Comparison of ENCODE assay signal across 9 cellular contexts in genomic region chr2:191618046-191618788, GRCh38. TPM values are rescaled to one million over a fixed set of nuclear protein-coding genes. Genes with fewer than 3 reads are reported as not detected.
DNase-seq lines count a peak whose midpoint lies in the region; ATAC-seq, FAIRE-seq and TF ChIP-seq lines count a peak whose summit lies in the region.
"Had no signal": no experiment of that assay in that cellular context is flagged by ENCODE, and none has a peak within 500 bp of the region (broad histone marks: within the 10 kb centered on the region; RNA-seq: fewer than 3 reads in every experiment).

No MANE protein-coding gene starts in this region.

- peak overlapping the region; percentile 35 for H3K9ac ChIP-seq in DND-41 (ENCODE audit: low read depth, low read length)
- no peak overlapping the region for H3K9ac ChIP-seq in HepG2 (ENCODE audit: insufficient read depth, low read depth, low read length)

- no peaks in the 10 kb centered on the region for H3K36me3 ChIP-seq in DND-41 (ENCODE audit: insufficient read depth, low read length)
- no peaks in the 10 kb centered on the region for H3K36me3 ChIP-seq in OCI-LY7 (ENCODE audit: insufficient read depth, low read length)
- no peaks in the 10 kb centered on the region for H3K36me3 ChIP-seq in hepatocyte (replicated peaks; ENCODE audit: insufficient read depth, low read depth)
- H3K36me3 ChIP-seq in HepG2 (replicated peaks in 1 of 2; ENCODE audit: control insufficient read depth in 1 of 2, insufficient read depth in 2 of 2, low read length in 2 of 2) = no peaks in the 10 kb centered on the region
- H3K36me3 ChIP-seq: tibial nerve had no signal

- in situ Hi-C loops in HepG2 (cut with HindIII; ENCODE audit: extremely low pct_ligation_motif_present, low pct_unique_long_range_greater_than_20kb) = no loop called here

- TF ChIP-seq POLR2A in HepG2 (IDR thresholded peaks at IDR 0.05; ENCODE audit: insufficient read depth in 1 of 2, low read depth in 2 of 2, low read length in 2 of 2) = no peak

- H3K9me3 ChIP-seq in DND-41 (ENCODE audit: insufficient read depth, low read length, severe bottlenecking) (no peaks in the 10 kb centered on the region), OCI-LY7 (ENCODE audit: low read length) (no peaks in the 10 kb centered on the region), hepatocyte (ENCODE audit: low read depth) (no peaks in the 10 kb centered on the region), HepG2 (ENCODE audit: low read length) (no peaks in the 10 kb centered on the region)
- H3K9me3 ChIP-seq: tibial nerve had no signal

- H4K20me1 ChIP-seq in DND-41 (ENCODE audit: insufficient read depth, low read length) = no peaks in the 10 kb centered on the region
- H4K20me1 ChIP-seq in OCI-LY7 (ENCODE audit: insufficient read depth, low read length) = no peaks in the 10 kb centered on the region
- no peaks in the 10 kb centered on the region for H4K20me1 ChIP-seq in hepatocyte (ENCODE audit: insufficient read depth, poor library complexity, severe bottlenecking)
- H4K20me1 ChIP-seq in HepG2 (ENCODE audit: insufficient read depth, low read length) = no peaks in the 10 kb centered on the region

- ATAC-seq in DND-41 (ENCODE audit: insufficient read depth, low read depth) (peak; percentile 37), GM19452 (IDR thresholded peaks at IDR 0.05; ENCODE audit: unreplicated experiment) (peak; percentile 23), HepG2 (no peak), GM21619 (IDR thresholded peaks at IDR 0.05; ENCODE audit: unreplicated experiment) (no peak)

- H3K4me3 ChIP-seq in DND-41 (ENCODE audit: low read depth in 1 of 2, low read length in 2 of 2) = peak overlapping the region in 1 of 2 experiments; percentile 25; a peak in 2 of 4 replicates
- no peak overlapping the region for H3K4me3 ChIP-seq in OCI-LY7 (ENCODE audit: low read depth, low read length, poor library complexity, severe bottlenecking)
- no peak overlapping the region for H3K4me3 ChIP-seq in hepatocyte
- H3K4me3 ChIP-seq in HepG2 (replicated peaks in 1 of 3; ENCODE audit: insufficient read depth in 1 of 3, low read depth in 2 of 3, low read length in 3 of 3) = no peak overlapping the region
- H3K4me3 ChIP-seq: tibial nerve had no signal

- H3K4me2 ChIP-seq in DND-41 (ENCODE audit: insufficient read depth, low read length) = peak overlapping the region; percentile 50
- peak overlapping the region; percentile 49 for H3K4me2 ChIP-seq in OCI-LY7 (ENCODE audit: low read length)
- no peak overlapping the region for H3K4me2 ChIP-seq in hepatocyte
- no peak overlapping the region for H3K4me2 ChIP-seq in HepG2 (ENCODE audit: low read depth, low read length)

- no peak for FAIRE-seq in HepG2 (lab: Jason Lieb, UNC)

- POLR2A ChIA-PET in OCI-LY7 (lab: Charles Lee) = interaction anchor here (0.7 to 6.8 kb wide), 8 partner anchors 8 to 63 kb away, joined by 3 to 54 read pairs (median 6); partner anchors contain the start of gene NABP1
- POLR2A ChIA-PET in HepG2 (lab: Yijun Ruan, JAX) = no interaction called here

- TF ChIP-seq RAD21 in HepG2 (CRISPR knock-in tag; IDR thresholded peaks at IDR 0.05) = no peak

- H3K4me1 ChIP-seq in DND-41 (ENCODE audit: insufficient read depth, low read length) (peaks cover 37% of the 10 kb centered on the region), OCI-LY7 (ENCODE audit: insufficient read depth, low read length, poor library complexity, severe bottlenecking) (peaks cover 17% of the 10 kb centered on the region), hepatocyte (ENCODE audit: insufficient read depth) (no peaks in the 10 kb centered on the region), HepG2 (ENCODE audit: insufficient read depth, low read length) (no peaks in the 10 kb centered on the region)

- WGBS in hepatocyte (ENCODE audit: low lambda C conversion rate, missing lambda C conversion rate) = 88% methylated on average over 3 of the region's 3 CpGs
- 50% methylated on average over 3 of the region's 3 CpGs for WGBS in HepG2 (ENCODE audit: low lambda C conversion rate)

- TF ChIP-seq CTCF in DND-41 (IDR thresholded peaks at IDR 0.05; ENCODE audit: borderline replicate concordance, extremely low read depth, low read length, poor library complexity, severe bottlenecking) (no peak), OCI-LY7 (conservative IDR thresholded peaks at IDR 0.05; ENCODE audit: low read length) (no peak), hepatocyte (IDR thresholded peaks at IDR 0.05; ENCODE audit: poor library complexity) (no peak), HepG2 (CRISPR knock-in tag; IDR thresholded peaks at IDR 0.05) (no peak)

- H3K27ac ChIP-seq in DND-41 (ENCODE audit: low read length) (peak overlapping the region; percentile 78), OCI-LY7 (ENCODE audit: low read depth, low read length, poor library complexity, severe bottlenecking) (peak overlapping the region; percentile 16), hepatocyte (peak overlapping the region; percentile 18), HepG2 (ENCODE audit: extremely low read length, insufficient read depth, low read length) (no peak overlapping the region)

- CTCF ChIA-PET in OCI-LY7 (lab: Charles Lee; ENCODE audit: unreplicated experiment) (no interaction called here), HepG2 (lab: Yijun Ruan, JAX; ENCODE audit: low intra/inter-chr PET ratio, low total read pairs) (no interaction called here)

- no peaks in the 10 kb centered on the region for H3K9me2 ChIP-seq in OCI-LY7 (ENCODE audit: insufficient read depth, low read length)
- no peaks in the 10 kb centered on the region for H3K9me2 ChIP-seq in hepatocyte (replicated peaks; ENCODE audit: insufficient read depth)

- intact Hi-C loops in OCI-LY7 (cut with micrococcal nuclease; ENCODE audit: unreplicated experiment) (no loop called here), HepG2 (cut with micrococcal nuclease; ENCODE audit: unreplicated experiment) (no loop called here), posterior vena cava (cut with DNase I) (no loop called here)

- H2AFZ ChIP-seq in DND-41 (ENCODE audit: low read depth, low read length) (peak overlapping the region; percentile 21), OCI-LY7 (ENCODE audit: low read length) (peak overlapping the region; percentile 61; the same call in 1 of the 2 replicates), hepatocyte (no peak overlapping the region), HepG2 (ENCODE audit: low read length) (no peak overlapping the region)

- TF ChIP-seq EP300 in HepG2 (IDR thresholded peaks at IDR 0.05; ENCODE audit: low read depth in 2 of 2, low read length in 2 of 2) (no peak), HepG2 (CRISPR knock-in tag; IDR thresholded peaks at IDR 0.05; ENCODE audit: borderline replicate concordance) (no peak)

- H3K27me3 ChIP-seq in DND-41 (ENCODE audit: insufficient read depth, low read length, poor library complexity) (no peaks in the 10 kb centered on the region), hepatocyte (no peaks in the 10 kb centered on the region), HepG2 (ENCODE audit: control insufficient read depth in 1 of 2, insufficient read depth in 2 of 2, low read length in 2 of 2) (no peaks in the 10 kb centered on the region)
- H3K27me3 ChIP-seq: tibial nerve had no signal

- H3K79me2 ChIP-seq in DND-41 (ENCODE audit: insufficient read depth, low read length) (no peaks in the 10 kb centered on the region), OCI-LY7 (ENCODE audit: insufficient read depth, low read depth, low read length) (no peaks in the 10 kb centered on the region), hepatocyte (no peaks in the 10 kb centered on the region), HepG2 (ENCODE audit: insufficient read depth, low read length) (no peaks in the 10 kb centered on the region)

- BruUV-seq in OCI-LY7 (replicated peaks; lab: Mats Ljungman, UMichigan) = no TSS peak
- BruUV-seq in HepG2 (replicated peaks; lab: Mats Ljungman, UMichigan) = no TSS peak

- DNase-seq in DND-41 = no peak
- DNase-seq in OCI-LY7 (ENCODE audit: low spot score) = no peak
- DNase-seq in hepatocyte (ENCODE audit: low spot score) = no peak
- DNase-seq in HepG2 (ENCODE audit: low spot score) = no peak
- no peak for DNase-seq in SKM-1 treated with dmso at 0.1 percent for 144 hours (lab: John Stamatoyannopoulos, UW; ENCODE audit: unreplicated experiment)
- DNase-seq in posterior vena cava (ENCODE audit: low spot score) = no peak

TF ChIP-seq in HepG2, 621 proteins besides CTCF, POLR2A, EP300 and RAD21 (continues in another document):
- TF ChIP-seq ZNF709 (CRISPR knock-in tag; IDR thresholded peaks at IDR 0.05) = no peak

RNA-seq across cellular contexts. Expression of gene NABP1, which starts 59.7 kb away (rescaled TPM):
- total RNA-seq in OCI-LY7 (2014; rRNA removed; shearing (Covaris generic)) = 16.7 and 18.9 TPM in 2 replicates
- total RNA-seq in OCI-LY7 (2022) (36.0 and 42.5 TPM in 2 replicates), hepatocyte (36.1 and 40.0 TPM in 2 replicates), HepG2 (2016; rRNA removed; fragmentation: Illumina TruSeq; extraction: Trizol) (4.9 and 14.9 TPM in 2 replicates), posterior vena cava (10 to 100 TPM; 26.8 to 32.0 TPM)
- polyA plus RNA-seq in hepatocyte (19.6 and 27.2 TPM in 2 replicates), HepG2 (2011; rRNA removed) (19.8 and 24.2 TPM in 2 replicates)
- total RNA-seq in HepG2 (2016; cell fraction: cytosol; rRNA removed; fragmentation: Illumina TruSeq; extraction: Trizol; ENCODE audit: low read depth) = 3.4 and 3.5 TPM in 2 replicates
- 4.9 and 13.0 TPM in 2 replicates for total RNA-seq in HepG2 (2016; cell fraction: insoluble cytoplasmic fraction; rRNA removed; fragmentation: Illumina TruSeq; extraction: Trizol)
- total RNA-seq in HepG2 (2016; cell fraction: membrane; rRNA removed; fragmentation: Illumina TruSeq; extraction: Trizol) = 5.4 and 7.2 TPM in 2 replicates
- total RNA-seq in HepG2 (2016; cell fraction: nucleus; rRNA removed; fragmentation: Illumina TruSeq; extraction: Trizol) = 39.0 and 39.1 TPM in 2 replicates
- 1.5 and 2.3 TPM in 2 replicates for polyA plus RNA-seq in HepG2 (2011; cell fraction: cytosol; rRNA removed)
- 69.0 and 77.8 TPM in 2 replicates for polyA plus RNA-seq in HepG2 (2011; cell fraction: nucleus; rRNA removed)
- polyA plus RNA-seq in HepG2 (2012) = 11.7 and 15.0 TPM in 2 replicates
- polyA plus RNA-seq in HepG2 (2016; cell fraction: cytosol; fragmentation: Illumina TruSeq; extraction: Trizol; ENCODE audit: low read depth) = 0.61 and 0.70 TPM in 2 replicates
- 3.6 and 3.9 TPM in 2 replicates for polyA plus RNA-seq in HepG2 (2016; cell fraction: insoluble cytoplasmic fraction; fragmentation: Illumina TruSeq; extraction: Trizol; ENCODE audit: low read depth)
- polyA plus RNA-seq in HepG2 (2016; cell fraction: membrane; fragmentation: Illumina TruSeq; extraction: Trizol; ENCODE audit: low read depth) = 1.8 TPM in 2 replicates
- polyA plus RNA-seq in HepG2 (2016; cell fraction: nucleus; fragmentation: Illumina TruSeq; extraction: Trizol; ENCODE audit: insufficient read depth, low read depth) = 30.5 and 31.7 TPM in 2 replicates
- 10.1 and 23.0 TPM in 2 replicates for polyA minus RNA-seq in HepG2 (2011; rRNA and poly(A)+ RNA removed; ENCODE audit: low replicate concordance)
- 3.7 and 3.8 TPM in 2 replicates for polyA minus RNA-seq in HepG2 (2011; cell fraction: cytosol; rRNA and poly(A)+ RNA removed)
- polyA minus RNA-seq in HepG2 (2011; cell fraction: nucleus; rRNA and poly(A)+ RNA removed) = 225 and 258 TPM in 2 replicates

Comparison
In these comparisons a context has a peak if more than half of its experiments do, and no peak if none do; other contexts are left out.
1. ATAC-seq: peak in DND-41 (single experiment) and GM19452 (single experiment); none in HepG2 (single experiment) and GM21619 (single experiment).
2. H2AFZ ChIP-seq: peak in DND-41 (single experiment) and OCI-LY7 (single experiment); none in hepatocyte (single experiment) and HepG2 (single experiment).
3. H3K4me2 ChIP-seq: peak in DND-41 (single experiment) and OCI-LY7 (single experiment); none in hepatocyte (single experiment) and HepG2 (single experiment).